1 cellular context compared by ENCODE assay signal in genomic region chr17:20191066-20191465, GRCh38.
TF ChIP-seq lines count a peak whose summit lies in the region.

No MANE protein-coding gene starts in this region.

TF ChIP-seq in WTC11, 78 proteins besides CTCF, POLR2A, EP300 and RAD21 (continued from another document):
- TF ChIP-seq E2F5 (CRISPR knock-in tag; IDR thresholded peaks at IDR 0.05) (no peak), ZNF423 (CRISPR knock-in tag; IDR thresholded peaks at IDR 0.05) (no peak), ZNF512 (CRISPR knock-in tag; IDR thresholded peaks at IDR 0.05; ENCODE audit: borderline replicate concordance) (no peak), NR1H2 (CRISPR knock-in tag; IDR thresholded peaks at IDR 0.05) (no peak)
TF ChIP-seq in WTC11: peak in this region for 0.
